ENCODE assay signal across 9 cellular contexts in the genomic region with DNA sequence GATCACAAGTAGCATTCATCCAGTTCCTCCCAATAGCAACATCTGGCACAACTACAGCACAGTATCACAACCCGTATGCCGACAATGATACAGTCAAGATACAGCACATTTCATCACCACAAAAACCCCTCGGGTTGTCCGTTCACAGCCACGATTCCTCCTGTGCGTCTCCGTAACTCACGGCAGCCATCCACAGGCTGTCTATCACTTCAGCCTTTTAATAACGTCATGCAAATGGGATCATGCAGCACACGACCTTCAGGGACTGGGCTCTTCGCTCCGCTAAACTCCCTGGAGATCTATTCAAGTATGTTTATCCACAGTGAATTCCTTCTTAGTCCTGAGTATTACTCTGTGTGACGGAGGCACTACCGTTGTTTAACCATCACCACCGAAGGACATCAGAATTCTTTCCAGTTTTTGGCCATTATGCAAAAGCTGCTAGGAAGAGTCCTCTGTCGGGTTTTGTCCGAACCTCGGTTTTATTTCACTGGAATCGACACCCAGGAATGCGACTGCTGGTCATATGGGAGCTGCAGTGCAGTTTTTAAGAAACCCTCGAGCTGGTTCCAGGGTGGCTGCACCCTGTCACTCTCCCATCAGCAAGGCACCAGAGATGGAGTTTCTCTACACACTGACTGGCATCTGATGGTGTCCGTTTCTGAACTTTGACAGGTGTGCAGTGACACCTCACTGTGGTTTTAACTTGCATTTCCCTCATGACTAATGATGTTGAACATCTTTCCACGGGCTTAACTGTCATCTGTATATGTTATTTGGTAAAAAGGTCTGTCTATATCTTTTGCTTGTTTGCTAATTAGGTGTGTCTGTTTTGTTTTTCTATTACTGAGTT.
DNase-seq lines count a peak whose midpoint lies in the region; ATAC-seq and TF ChIP-seq lines count a peak whose summit lies in the region.
"Had no signal": no experiment of that assay in that cellular context is flagged by ENCODE, and none has a peak within 500 bp of the region (broad histone marks: within the 10 kb centered on the region; RNA-seq: fewer than 3 reads in every experiment).

No MANE protein-coding gene starts in this region.

- peaks cover 93% of the 10 kb centered on the region for H4K20me1 ChIP-seq in BLaER1

- peak overlapping the region; percentile 11; the same call in 1 of the 2 replicates for H3K9ac ChIP-seq in BLaER1

- no peaks in the 10 kb centered on the region for H3K36me3 Mint-ChIP-seq in activated T-helper 17 cell treated with anti-CD3 and anti-CD28 coated beads, Interleukin-2, amount 50 U/mL, for 72 hours (ENCODE audit: low read depth)
- H3K36me3 Mint-ChIP-seq in memory B cell, result peaks cover 13% of the 10 kb centered on the region
- peaks cover 25% of the 10 kb centered on the region for H3K36me3 Mint-ChIP-seq in mesothelial cell of epicardium

- H3K9me3 Mint-ChIP-seq in activated T-helper 17 cell treated with anti-CD3 and anti-CD28 coated beads, Interleukin-2, amount 50 U/mL, for 72 hours, result no peaks in the 10 kb centered on the region
- H3K9me3 Mint-ChIP-seq in memory B cell, result no peaks in the 10 kb centered on the region
- H3K9me3 Mint-ChIP-seq in mesothelial cell of epicardium, result peaks cover 4% of the 10 kb centered on the region

- ATAC-seq in GM21529 (IDR thresholded peaks at IDR 0.05; ENCODE audit: unreplicated experiment) (peak; percentile 58), memory B cell (ENCODE audit: low read depth) (peak; percentile 54), GM18519 (IDR thresholded peaks at IDR 0.05; ENCODE audit: low FRiP score, unreplicated experiment) (no peak)
- peak; percentile 66 for ATAC-seq in activated T-helper 17 cell treated with anti-CD3 and anti-CD28 coated beads, Interleukin-2, amount 50 U/mL, for 72 hours (replicated peaks)

- H3K4me1 ChIP-seq in BLaER1, result peaks cover 93% of the 10 kb centered on the region

- H3K4me3 Mint-ChIP-seq in activated T-helper 17 cell treated with anti-CD3 and anti-CD28 coated beads, Interleukin-2, amount 50 U/mL, for 72 hours, result peak overlapping the region; percentile 75
- H3K4me3 Mint-ChIP-seq in memory B cell, result peak overlapping the region; percentile 77
- no peak overlapping the region for H3K4me3 Mint-ChIP-seq in mesothelial cell of epicardium

- H3K9me3 ChIP-seq in BLaER1, result no peaks in the 10 kb centered on the region

- H3K4me1 Mint-ChIP-seq in activated T-helper 17 cell treated with anti-CD3 and anti-CD28 coated beads, Interleukin-2, amount 50 U/mL, for 72 hours, result peaks cover 30% of the 10 kb centered on the region
- H3K4me1 Mint-ChIP-seq in memory B cell (peaks cover 36% of the 10 kb centered on the region), mesothelial cell of epicardium (peaks cover 10% of the 10 kb centered on the region)

- peaks cover 22% of the 10 kb centered on the region for H3K36me3 ChIP-seq in BLaER1

- no peaks in the 10 kb centered on the region for H3K27me3 ChIP-seq in BLaER1

- TF ChIP-seq CTCF in mesothelial cell of epicardium (IDR thresholded peaks at IDR 0.05; ENCODE audit: unreplicated experiment), result no peak

- H3K27ac Mint-ChIP-seq in activated T-helper 17 cell treated with anti-CD3 and anti-CD28 coated beads, Interleukin-2, amount 50 U/mL, for 72 hours, result no peak overlapping the region
- peak overlapping the region; percentile 71 for H3K27ac Mint-ChIP-seq in memory B cell
- H3K27ac Mint-ChIP-seq in mesothelial cell of epicardium, result no peak overlapping the region

- peak overlapping the region; percentile 55; the same call in 1 of the 2 replicates for H3K4me3 ChIP-seq in BLaER1

- H3K27me3 Mint-ChIP-seq in activated T-helper 17 cell treated with anti-CD3 and anti-CD28 coated beads, Interleukin-2, amount 50 U/mL, for 72 hours, result no peaks in the 10 kb centered on the region
- H3K27me3 Mint-ChIP-seq in memory B cell (no peaks in the 10 kb centered on the region), mesothelial cell of epicardium (ENCODE audit: low read depth) (no peaks in the 10 kb centered on the region)

- H3K27ac ChIP-seq in BLaER1, result peak overlapping the region; percentile 83

- H3K4me2 ChIP-seq in BLaER1, result peak overlapping the region; percentile 89

- DNase-seq in memory B cell (ENCODE audit: low spot score in 2 of 2) (no peak), occipital lobe (lab: John Stamatoyannopoulos, UW) (no peak), mesothelial cell of epicardium (ENCODE audit: low spot score in 2 of 2, unreplicated experiment in 2 of 2) (no peak), MV-4-11 (lab: John Stamatoyannopoulos, UW) (no peak)
- DNase-seq: stimulated activated CD8-positive, alpha-beta memory T cell treated with anti-CD3 and anti-CD28 coated beads, Interleukin-4, amount 100 ng/mL, for 48 hours had no signal
